In genomic region chr2:218179782-218180181, GRCh38 we compare ENCODE assay signal across 7 cellular contexts.
"Had no signal": no experiment of that assay in that cellular context is flagged by ENCODE, and none has a peak within 500 bp of the region (broad histone marks: within the 10 kb centered on the region; RNA-seq: fewer than 3 reads in every experiment).

No MANE protein-coding gene starts in this region.

- H3K9me3 ChIP-seq: HAP-1 had no signal

- H3K27ac ChIP-seq: GM23248, HL-60 had no signal

- H3K36me3 ChIP-seq: HAP-1 had no signal

- H3K9ac ChIP-seq: GM23248 had no signal

- H3K4me1 ChIP-seq: HAP-1 had no signal

- DNase-seq: GM23248, GOT3, H7, HFFc6, IMR-90 had no signal

- H3K4me3 ChIP-seq: GM23248, HAP-1 had no signal
